ENCODE assay signal across 1 cellular context in genomic region chr19:45730389-45731288, GRCh38.
TF ChIP-seq lines count a peak whose summit lies in the region.

A gene with protein sequence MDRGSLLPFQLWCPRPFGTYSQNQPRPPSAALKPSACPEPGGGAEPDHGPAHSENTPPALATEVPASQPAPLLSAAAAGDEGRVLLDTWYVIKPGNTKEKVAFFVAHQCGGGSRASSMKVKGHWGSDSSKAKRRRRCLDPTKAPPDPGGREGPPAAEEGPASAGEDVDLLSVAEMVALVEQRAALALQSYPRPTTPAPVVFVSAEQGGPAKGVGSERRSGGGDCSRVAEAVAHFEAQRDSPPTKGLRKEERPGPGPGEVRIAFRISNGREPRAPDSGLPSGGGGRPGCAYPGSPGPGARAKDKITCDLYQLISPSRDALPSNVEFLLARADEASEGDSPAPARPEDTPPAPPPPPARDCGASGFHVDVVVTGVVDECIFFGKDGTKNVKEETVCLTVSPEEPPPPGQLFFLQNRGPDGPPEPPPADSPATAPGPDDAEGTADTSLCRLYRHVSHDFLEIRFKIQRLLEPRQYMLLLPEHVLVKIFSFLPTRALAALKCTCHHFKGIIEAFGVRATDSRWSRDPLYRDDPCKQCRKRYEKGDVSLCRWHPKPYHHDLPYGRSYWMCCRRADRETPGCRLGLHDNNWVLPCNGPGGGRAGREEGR (minus strand): TSS chr19:45730896. CDS start chr19:45713495, 17,401 bp downstream.

TF ChIP-seq in K562, 482 proteins besides CTCF, POLR2A, EP300 and RAD21 (continued from another document and continues in another):
- TF ChIP-seq MTF1 (CRISPR knock-in tag; IDR thresholded peaks at IDR 0.05; ENCODE audit: borderline replicate concordance) (no peak), TAF9B (IDR thresholded peaks at IDR 0.05; ENCODE audit: partially characterized antibody) (no peak), SMARCB1 (IDR thresholded peaks at IDR 0.05; ENCODE audit: insufficient read length, low read depth) (no peak), RB1 (IDR thresholded peaks at IDR 0.05; ENCODE audit: low read depth) (peak; percentile 85), NONO (IDR thresholded peaks at IDR 0.05; ENCODE audit: low read depth in 2 of 2, low read length in 1 of 2) (no peak), AFF1 (IDR thresholded peaks at IDR 0.05; ENCODE audit: low read depth in 1 of 2, partially characterized antibody in 2 of 2) (peak; percentile 26 to 96), NCOA4 (IDR thresholded peaks at IDR 0.05; ENCODE audit: partially characterized antibody) (no peak), ZNF134 (CRISPR knock-in tag; conservative IDR thresholded peaks at IDR 0.05) (no peak), FOXP1 (CRISPR knock-in tag; IDR thresholded peaks at IDR 0.05) (no peak), ZNF165 (CRISPR knock-in tag; IDR thresholded peaks at IDR 0.05; ENCODE audit: borderline replicate concordance) (no peak), MEIS2 (IDR thresholded peaks at IDR 0.05; ENCODE audit: partially characterized antibody) (peak; percentile 85), ZNF24 (IDR thresholded peaks at IDR 0.05) (no peak), COPS2 (conservative IDR thresholded peaks at IDR 0.05) (no peak), PREB (CRISPR knock-in tag; IDR thresholded peaks at IDR 0.05) (no peak), NFYB (IDR thresholded peaks at IDR 0.05; ENCODE audit: extremely low read depth, insufficient read length) (no peak), ELF4 (CRISPR knock-in tag; IDR thresholded peaks at IDR 0.05) (peak; percentile 40; the same call in 1 of the 2 replicates), DDX20 (tag; IDR thresholded peaks at IDR 0.05; ENCODE audit: low read depth) (no peak), CREB3L1 (IDR thresholded peaks at IDR 0.05; ENCODE audit: borderline replicate concordance, low read depth) (peak; percentile 98), ZNF282 (CRISPR knock-in tag; IDR thresholded peaks at IDR 0.05) (no peak), PRPF4 (IDR thresholded peaks at IDR 0.05; ENCODE audit: insufficient read depth, low read depth, low read length, poor library complexity, severe bottlenecking) (no peak), GATAD2A (IDR thresholded peaks at IDR 0.05) (no peak), KDM5B (IDR thresholded peaks at IDR 0.05; ENCODE audit: insufficient replicate concordance, low read depth, low read length) (peak; percentile 69), PCBP2 (IDR thresholded peaks at IDR 0.05; ENCODE audit: low read depth, low read length, poor library complexity, severe bottlenecking) (no peak), TBL1XR1 (IDR thresholded peaks at IDR 0.05; ENCODE audit: low read length in 2 of 2) (no peak), MYC (IDR thresholded peaks at IDR 0.05; ENCODE audit: low read depth, low read length) (0 out of 2 replicates have a peak, but pooled peaks have one; percentile 53), MYC (CRISPR knock-in tag; IDR thresholded peaks at IDR 0.05; ENCODE audit: borderline replicate concordance, low read depth) (no peak), C11orf30 (IDR thresholded peaks at IDR 0.05; ENCODE audit: low read depth) (no peak), NCOA2 (IDR thresholded peaks at IDR 0.05; ENCODE audit: partially characterized antibody in 2 of 2) (no peak), MCM7 (IDR thresholded peaks at IDR 0.05) (no peak), MIER1 (IDR thresholded peaks at IDR 0.05; ENCODE audit: low read depth) (no peak), ESRRB (CRISPR knock-in tag; IDR thresholded peaks at IDR 0.05; ENCODE audit: borderline replicate concordance) (no peak), ZNF239 (CRISPR knock-in tag; IDR thresholded peaks at IDR 0.05) (no peak), NCOA1 (IDR thresholded peaks at IDR 0.05; ENCODE audit: low read depth) (0 out of 2 replicates have a peak, but pooled peaks have one; percentile 26), AFF4 (CRISPR knock-in tag; IDR thresholded peaks at IDR 0.05) (no peak), RBM25 (IDR thresholded peaks at IDR 0.05; ENCODE audit: low read depth, low read length, severe bottlenecking) (no peak), ZNF395 (CRISPR knock-in tag; IDR thresholded peaks at IDR 0.05) (peak; percentile 85; the same call in 1 of the 2 replicates), ZNF3 (CRISPR knock-in tag; IDR thresholded peaks at IDR 0.05) (no peak), DPF2 (IDR thresholded peaks at IDR 0.05) (peak; percentile 58; the same call in 1 of the 2 replicates), FOXK1 (CRISPR knock-in tag; IDR thresholded peaks at IDR 0.05; ENCODE audit: borderline replicate concordance) (no peak), GTF2A2 (tag; IDR thresholded peaks at IDR 0.05) (no peak), KAT8 (IDR thresholded peaks at IDR 0.05; ENCODE audit: low read depth) (no peak), NBN (IDR thresholded peaks at IDR 0.05; ENCODE audit: low read depth) (no peak), FIP1L1 (IDR thresholded peaks at IDR 0.05; ENCODE audit: low read depth, low read length, poor library complexity, severe bottlenecking) (no peak), NEUROD1 (IDR thresholded peaks at IDR 0.05; ENCODE audit: borderline replicate concordance, low read depth, low read length, partially characterized antibody) (no peak), RFX5 (IDR thresholded peaks at IDR 0.05; ENCODE audit: low read depth, low read length) (no peak), USF2 (CRISPR knock-in tag; IDR thresholded peaks at IDR 0.05) (no peak), ZNF830 (CRISPR knock-in tag; IDR thresholded peaks at IDR 0.05) (no peak), HIVEP1 (CRISPR knock-in tag; IDR thresholded peaks at IDR 0.05) (no peak), OTX1 (CRISPR knock-in tag; IDR thresholded peaks at IDR 0.05) (no peak), ELF2 (CRISPR knock-in tag; IDR thresholded peaks at IDR 0.05) (peak; percentile 98), KDM2B (CRISPR knock-in tag; IDR thresholded peaks at IDR 0.05) (no peak), ZFP36 (IDR thresholded peaks at IDR 0.05; ENCODE audit: low read depth, low read length, partially characterized antibody) (no peak), RBM17 (IDR thresholded peaks at IDR 0.05; ENCODE audit: borderline replicate concordance, low read depth, low read length) (no peak)
- TF ChIP-seq, protein P1, sequence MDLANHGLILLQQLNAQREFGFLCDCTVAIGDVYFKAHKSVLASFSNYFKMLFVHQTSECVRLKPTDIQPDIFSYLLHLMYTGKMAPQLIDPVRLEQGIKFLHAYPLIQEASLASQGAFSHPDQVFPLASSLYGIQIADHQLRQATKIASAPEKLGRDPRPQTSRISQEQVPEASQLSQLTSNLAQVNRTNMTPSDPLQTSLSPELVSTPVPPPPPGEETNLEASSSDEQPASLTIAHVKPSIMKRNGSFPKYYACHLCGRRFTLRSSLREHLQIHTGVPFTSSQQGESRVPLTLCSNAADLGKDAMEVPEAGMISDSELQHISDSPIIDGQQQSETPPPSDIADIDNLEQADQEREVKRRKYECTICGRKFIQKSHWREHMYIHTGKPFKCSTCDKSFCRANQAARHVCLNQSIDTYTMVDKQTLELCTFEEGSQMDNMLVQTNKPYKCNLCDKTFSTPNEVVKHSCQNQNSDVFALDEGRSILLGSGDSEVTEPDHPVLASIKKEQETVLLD (IDR thresholded peaks at IDR 0.05) = peak; percentile 93
- TF ChIP-seq, protein P2, sequence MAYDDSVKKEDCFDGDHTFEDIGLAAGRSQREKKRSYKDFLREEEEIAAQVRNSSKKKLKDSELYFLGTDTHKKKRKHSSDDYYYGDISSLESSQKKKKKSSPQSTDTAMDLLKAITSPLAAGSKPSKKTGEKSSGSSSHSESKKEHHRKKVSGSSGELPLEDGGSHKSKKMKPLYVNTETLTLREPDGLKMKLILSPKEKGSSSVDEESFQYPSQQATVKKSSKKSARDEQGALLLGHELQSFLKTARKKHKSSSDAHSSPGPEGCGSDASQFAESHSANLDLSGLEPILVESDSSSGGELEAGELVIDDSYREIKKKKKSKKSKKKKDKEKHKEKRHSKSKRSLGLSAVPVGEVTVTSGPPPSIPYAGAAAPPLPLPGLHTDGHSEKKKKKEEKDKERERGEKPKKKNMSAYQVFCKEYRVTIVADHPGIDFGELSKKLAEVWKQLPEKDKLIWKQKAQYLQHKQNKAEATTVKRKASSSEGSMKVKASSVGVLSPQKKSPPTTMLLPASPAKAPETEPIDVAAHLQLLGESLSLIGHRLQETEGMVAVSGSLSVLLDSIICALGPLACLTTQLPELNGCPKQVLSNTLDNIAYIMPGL (CRISPR knock-in tag; IDR thresholded peaks at IDR 0.05) = no peak
